19 cellular contexts compared by ENCODE assay signal in the genomic region with DNA sequence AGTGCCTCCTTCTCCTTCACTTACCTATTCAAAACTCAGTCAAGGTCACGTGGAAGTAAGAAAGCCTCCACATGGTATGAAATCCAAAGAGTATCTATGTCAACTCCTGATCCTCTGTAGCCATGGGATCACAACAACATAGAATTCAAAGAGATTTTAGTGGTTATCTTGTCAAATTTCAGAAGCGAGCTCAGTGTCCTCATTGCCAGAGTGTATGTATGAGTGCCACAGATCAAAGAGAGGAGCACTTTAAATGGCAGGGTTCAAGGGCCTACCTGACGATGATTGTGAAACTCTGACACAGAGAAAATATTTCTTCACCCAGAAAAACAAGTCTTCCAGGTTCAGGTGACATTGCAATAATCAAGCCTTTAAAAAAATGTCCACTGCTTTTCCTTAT. TPM values are rescaled to one million over a fixed set of nuclear protein-coding genes. Genes with fewer than 3 reads are reported as not detected.
"Had no signal": no experiment of that assay in that cellular context is flagged by ENCODE, and none has a peak within 500 bp of the region (broad histone marks: within the 10 kb centered on the region; RNA-seq: fewer than 3 reads in every experiment).

No MANE protein-coding gene starts in this region.

- DNase-seq: activated CD4-positive, alpha-beta T cell treated with anti-CD3 and anti-CD28 coated beads, Interleukin-2, amount 10 ng/mL, durations not matched to agents 24 days and 14 days; activated CD8-positive, alpha-beta memory T cell treated with anti-CD3 and anti-CD28 coated beads, Interleukin-2, amount 10 ng/mL, durations not matched to agents 7 days and 5 days; activated CD8-positive, alpha-beta T cell treated with anti-CD3 and anti-CD28 coated beads for 36 hours; activated gamma-delta T cell treated with Interleukin-2 at 50 U/mL for 16 hours; activated T-cell treated with anti-CD3 and anti-CD28 coated beads for 4 hours; aorta; brain microvascular endothelial cell; colonic mucosa; dorsolateral prefrontal cortex; heart left ventricle; left colon; midbrain; natural killer cell; stimulated activated CD4-positive, alpha-beta T cell treated with anti-CD3 and anti-CD28 coated beads, Interleukin-12 subunit alpha, Interleukin-12 subunit beta, amount 100 ng/mL, for 4 hours; substantia nigra; uterus had no signal

- H3K4me3 ChIP-seq: colonic mucosa, dorsolateral prefrontal cortex, heart left ventricle, thyroid gland, uterus had no signal

- H3K36me3 ChIP-seq: brain microvascular endothelial cell, colonic mucosa, heart left ventricle, thyroid gland, uterus had no signal

- H3K27ac ChIP-seq: brain microvascular endothelial cell, colonic mucosa, dorsolateral prefrontal cortex, uterus had no signal

- H3K9me3 ChIP-seq: colonic mucosa, heart left ventricle, thyroid gland, uterus had no signal

- H3K27me3 ChIP-seq: brain microvascular endothelial cell, colonic mucosa, thyroid gland, uterus had no signal

- ATAC-seq: activated CD4-positive, CD25-positive, alpha-beta regulatory T cell treated with anti-CD3 and anti-CD28 coated beads, Interleukin-2, amount 50 U/mL, for 24 hours; activated CD8-positive, alpha-beta memory T cell treated with anti-CD3 and anti-CD28 coated beads, Interleukin-2, amount 10 ng/mL, durations not matched to agents 7 days and 5 days; activated CD8-positive, alpha-beta T cell treated with anti-CD3 and anti-CD28 coated beads for 36 hours; heart left ventricle; left colon; natural killer cell had no signal

- H3K4me1 ChIP-seq: colonic mucosa, thyroid gland, uterus had no signal

RNA-seq across cellular contexts. Expression of a gene that starts 1.2 kb away (rescaled TPM):
- total RNA-seq: activated CD4-positive, alpha-beta T cell treated with anti-CD3 and anti-CD28 coated beads, Interleukin-2, amount 10 ng/mL, durations not matched to agents 24 days and 14 days; activated CD8-positive, alpha-beta memory T cell treated with anti-CD3 and anti-CD28 coated beads, Interleukin-2, amount 10 ng/mL, durations not matched to agents 7 days and 5 days; activated CD8-positive, alpha-beta T cell treated with anti-CD3 and anti-CD28 coated beads for 36 hours; natural killer cell; osteoblast had no signal
